32 cellular contexts compared by ENCODE assay signal in the genomic region with DNA sequence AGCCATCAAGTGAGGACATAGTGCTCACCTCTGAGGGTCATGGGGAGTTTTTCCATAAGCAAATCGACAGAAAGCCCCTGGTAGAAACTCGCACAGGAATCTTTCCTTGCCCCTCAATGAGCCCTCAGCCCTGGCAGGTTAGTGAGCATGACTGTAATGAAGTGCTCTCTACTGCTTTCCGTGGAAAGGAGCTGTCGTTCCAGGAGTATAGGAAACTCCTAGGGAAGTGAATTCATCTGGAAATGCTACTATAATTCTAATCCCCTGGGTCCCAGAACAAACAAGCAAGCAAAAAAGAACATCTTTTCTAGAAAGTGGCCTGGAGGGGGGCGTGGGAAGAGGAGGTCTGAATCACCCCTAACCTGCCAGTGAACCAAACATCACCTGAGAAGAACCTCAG.
"Had no signal": no experiment of that assay in that cellular context is flagged by ENCODE, and none has a peak within 500 bp of the region (broad histone marks: within the 10 kb centered on the region; RNA-seq: fewer than 3 reads in every experiment).

No MANE protein-coding gene starts in this region.

- H3K4me3 Mint-ChIP-seq: activated CD4-positive, alpha-beta T cell treated with anti-CD3 and anti-CD28 coated beads, Interleukin-2, amount 10 ng/mL, durations not matched to agents 7 days and 5 days; activated CD8-positive, alpha-beta T cell treated with anti-CD3 and anti-CD28 coated beads for 36 hours; activated T-cell treated with anti-CD3 and anti-CD28 coated beads, Interleukin-2, amount 50 U/mL, for 4 hours; activated T-helper 17 cell treated with anti-CD3 and anti-CD28 coated beads, Interleukin-2, amount 50 U/mL, for 72 hours; immature natural killer cell; memory B cell; natural killer cell; type B pancreatic cell; WTC11 had no signal

- H3K27ac Mint-ChIP-seq: activated CD4-positive, alpha-beta T cell treated with anti-CD3 and anti-CD28 coated beads, Interleukin-2, amount 10 ng/mL, durations not matched to agents 7 days and 5 days; activated CD8-positive, alpha-beta T cell treated with anti-CD3 and anti-CD28 coated beads for 36 hours; activated naive CD4-positive, alpha-beta T cell treated with anti-CD3 and anti-CD28 coated beads, Interleukin-2, amount 50 U/mL, for 72 hours; activated T-helper 17 cell treated with anti-CD3 and anti-CD28 coated beads, Interleukin-2, amount 50 U/mL, for 72 hours; immature natural killer cell; memory B cell; natural killer cell; type B pancreatic cell; WTC11 had no signal

- H3K4me3 ChIP-seq: adrenal gland, body of pancreas, cardiac muscle cell, colonic mucosa, heart left ventricle, right lobe of liver, skin epidermis, testis, vagina had no signal

- H3K9me3 ChIP-seq: adrenal gland, body of pancreas, colonic mucosa, heart left ventricle, right lobe of liver, testis, vagina had no signal

- H3K4me1 ChIP-seq: colonic mucosa, testis had no signal

- H3K36me3 ChIP-seq: adrenal gland, colonic mucosa had no signal

- DNase-seq: activated CD4-positive, alpha-beta T cell treated with anti-CD3 and anti-CD28 coated beads for 1 hour; activated CD4-positive, alpha-beta T cell treated with anti-CD3 and anti-CD28 coated beads, Interleukin-2, amount 10 ng/mL, durations not matched to agents 7 days and 5 days; activated CD8-positive, alpha-beta T cell treated with anti-CD3 and anti-CD28 coated beads for 36 hours; activated gamma-delta T cell treated with Interleukin-2 at 50 U/mL for 16 hours; activated T-cell treated with anti-CD3 and anti-CD28 coated beads, Interleukin-2, amount 50 U/mL, for 4 hours; adrenal gland; aorta; body of pancreas; cerebellar nuclear complex; colonic mucosa; effector CD8-positive, alpha-beta T cell; heart left ventricle; hypothalamus; immature natural killer cell; kidney; left colon; natural killer cell; posterior cingulate gyrus; right lobe of liver; stimulated activated CD4-positive, alpha-beta T cell treated with anti-CD3 and anti-CD28 coated beads, Interleukin-12 subunit alpha, Interleukin-12 subunit beta, amount 100 ng/mL, for 4 hours; stimulated activated CD4-positive, alpha-beta T cell treated with anti-CD3 and anti-CD28 coated beads, Interleukin-4, amount 100 ng/mL, for 1 hour; stimulated activated naive CD8-positive, alpha-beta T cell treated with anti-CD3 and anti-CD28 coated beads, Interleukin-15, Interleukin-2, amounts not matched to agents 100 U/mL and 50 U/mL, for 24 hours; T-helper 2 cell; testis had no signal

- H3K27me3 ChIP-seq: adrenal gland, body of pancreas, cardiac muscle cell, colonic mucosa, heart left ventricle, right lobe of liver, testis, vagina had no signal

- H3K9me3 Mint-ChIP-seq: activated CD4-positive, alpha-beta T cell treated with anti-CD3 and anti-CD28 coated beads, Interleukin-2, amount 10 ng/mL, durations not matched to agents 7 days and 5 days; activated CD8-positive, alpha-beta T cell treated with anti-CD3 and anti-CD28 coated beads for 36 hours; activated naive CD4-positive, alpha-beta T cell treated with anti-CD3 and anti-CD28 coated beads, Interleukin-2, amount 50 U/mL, for 72 hours; activated T-cell treated with anti-CD3 and anti-CD28 coated beads, Interleukin-2, amount 50 U/mL, for 4 hours; activated T-helper 17 cell treated with anti-CD3 and anti-CD28 coated beads, Interleukin-2, amount 50 U/mL, for 72 hours; immature natural killer cell; memory B cell; natural killer cell; type B pancreatic cell had no signal

- ATAC-seq: activated CD8-positive, alpha-beta T cell treated with anti-CD3 and anti-CD28 coated beads for 36 hours; activated naive CD4-positive, alpha-beta T cell treated with anti-CD3 and anti-CD28 coated beads, Interleukin-2, amount 50 U/mL, for 72 hours; activated T-cell treated with anti-CD3 and anti-CD28 coated beads, Interleukin-2, amount 50 U/mL, for 4 hours; activated T-helper 17 cell treated with anti-CD3 and anti-CD28 coated beads, Interleukin-2, amount 50 U/mL, for 72 hours; natural killer cell; stimulated activated naive CD8-positive, alpha-beta T cell treated with anti-CD3 and anti-CD28 coated beads, Interleukin-15, Interleukin-2, amounts not matched to agents 100 U/mL and 50 U/mL, for 24 hours; WTC11 had no signal

- H3K36me3 Mint-ChIP-seq: natural killer cell had no signal

- H3K27ac ChIP-seq: adrenal gland, cardiac muscle cell, colonic mucosa, heart left ventricle, right lobe of liver, skin epidermis, testis, vagina had no signal

- H3K27me3 Mint-ChIP-seq: activated CD4-positive, alpha-beta T cell treated with anti-CD3 and anti-CD28 coated beads, Interleukin-2, amount 10 ng/mL, durations not matched to agents 7 days and 5 days; activated CD8-positive, alpha-beta T cell treated with anti-CD3 and anti-CD28 coated beads for 36 hours; activated T-helper 17 cell treated with anti-CD3 and anti-CD28 coated beads, Interleukin-2, amount 50 U/mL, for 72 hours; memory B cell; type B pancreatic cell had no signal
